In genomic region chr7:139702811-139703467, GRCh38 we compare ENCODE assay signal across 9 cellular contexts.
DNase-seq lines count a peak whose midpoint lies in the region; ATAC-seq and TF ChIP-seq lines count a peak whose summit lies in the region.
"Had no signal": no experiment of that assay in that cellular context is flagged by ENCODE, and none has a peak within 500 bp of the region (broad histone marks: within the 10 kb centered on the region; RNA-seq: fewer than 3 reads in every experiment).

No MANE protein-coding gene starts in this region.

- DNase-seq in CD1c-positive myeloid dendritic cell (ENCODE audit: extremely low spot score) = peak; percentile 83
- DNase-seq in right cardiac atrium = no peak
- DNase-seq in putamen (ENCODE audit: low spot score) = no peak
- no peak for DNase-seq in dedifferentiated amniotic fluid mesenchymal stem cell (ENCODE audit: extremely low spot score)
- DNase-seq in iPS-NIHi11 (ENCODE audit: low spot score) = no peak
- no peak for DNase-seq in Calu3
- DNase-seq: activated CD4-positive, alpha-beta T cell treated with anti-CD3 and anti-CD28 coated beads for 48 hours had no signal

- H3K27ac ChIP-seq in right cardiac atrium (ENCODE audit: low read length) = peak overlapping the region; percentile 93

- no peak overlapping the region for H3K4me3 Mint-ChIP-seq in Calu3 (ENCODE audit: low read depth, unreplicated experiment)

- H3K9me3 Mint-ChIP-seq in Calu3 (ENCODE audit: low read depth, unreplicated experiment) = no peaks in the 10 kb centered on the region

- H3K9me3 ChIP-seq in right cardiac atrium (ENCODE audit: control insufficient read depth, low read length) = no peaks in the 10 kb centered on the region

- 41% methylated on average over 10 of the region's 10 CpGs for WGBS in right cardiac atrium

- no peak overlapping the region for H3K4me3 ChIP-seq in right cardiac atrium (ENCODE audit: low read length)

- CTCF ChIA-PET in Calu3 (lab: Charles Lee) = no interaction called here

- BruUV-seq in Calu3 (replicated peaks; lab: Mats Ljungman, UMichigan) = no TSS peak

- no peak for TF ChIP-seq CTCF in Calu3 (IDR thresholded peaks at IDR 0.05; ENCODE audit: unreplicated experiment)

- ATAC-seq in GM19468 (IDR thresholded peaks at IDR 0.05; ENCODE audit: extremely low read depth, unreplicated experiment) = peak; percentile 41
- ATAC-seq in HG03280 (IDR thresholded peaks at IDR 0.05; ENCODE audit: unreplicated experiment) = peak; percentile 71
- peak; percentile 55 to 62 for ATAC-seq in right cardiac atrium

- no peaks in the 10 kb centered on the region for H3K4me1 Mint-ChIP-seq in Calu3 (ENCODE audit: low read depth, unreplicated experiment)

- no peaks in the 10 kb centered on the region for H3K27me3 ChIP-seq in right cardiac atrium (ENCODE audit: control insufficient read depth, insufficient read depth)

- no peaks in the 10 kb centered on the region for H3K36me3 Mint-ChIP-seq in Calu3 (ENCODE audit: insufficient read depth, unreplicated experiment)

- intact Hi-C loops in right cardiac atrium (cut with DNase I) = no loop called here
- intact Hi-C loops in Calu3 (cut with micrococcal nuclease; ENCODE audit: unreplicated experiment) = no loop called here

- no peak overlapping the region for H3K27ac Mint-ChIP-seq in Calu3 (ENCODE audit: unreplicated experiment)

- H3K27me3 Mint-ChIP-seq in Calu3 (ENCODE audit: unreplicated experiment) = no peaks in the 10 kb centered on the region

- peaks cover 31% of the 10 kb centered on the region for H3K4me1 ChIP-seq in right cardiac atrium (ENCODE audit: control insufficient read depth, insufficient read depth, low read length)
